1 cellular context compared by ENCODE assay signal in genomic region chr2:132448331-132448730, GRCh38.
TF ChIP-seq lines count a peak whose summit lies in the region.

No MANE protein-coding gene starts in this region.

TF ChIP-seq in WTC11, 78 proteins besides CTCF, POLR2A, EP300 and RAD21 (continued from another document):
- TF ChIP-seq ZNF532 (CRISPR knock-in tag; IDR thresholded peaks at IDR 0.05; ENCODE audit: borderline replicate concordance) (no peak), SMAD3 (CRISPR knock-in tag; IDR thresholded peaks at IDR 0.05; ENCODE audit: borderline replicate concordance) (no peak), AFF4 (CRISPR knock-in tag; IDR thresholded peaks at IDR 0.05; ENCODE audit: borderline replicate concordance) (no peak), SMAD4 (CRISPR knock-in tag; IDR thresholded peaks at IDR 0.05) (no peak), NFYB (CRISPR knock-in tag; conservative IDR thresholded peaks at IDR 0.05; ENCODE audit: low read depth) (no peak), NR2C2 (CRISPR knock-in tag; IDR thresholded peaks at IDR 0.05) (no peak), ZSCAN18 (CRISPR knock-in tag; IDR thresholded peaks at IDR 0.05) (no peak), NR3C1 (CRISPR knock-in tag; conservative IDR thresholded peaks at IDR 0.05; ENCODE audit: low read depth) (no peak), TEAD1 (CRISPR knock-in tag; IDR thresholded peaks at IDR 0.05) (no peak), ESRRA (CRISPR knock-in tag; IDR thresholded peaks at IDR 0.05; ENCODE audit: borderline replicate concordance) (no peak), JUN (CRISPR knock-in tag; IDR thresholded peaks at IDR 0.05) (no peak), MYBL2 (CRISPR knock-in tag; IDR thresholded peaks at IDR 0.05) (no peak)
- TF ChIP-seq, protein P1, sequence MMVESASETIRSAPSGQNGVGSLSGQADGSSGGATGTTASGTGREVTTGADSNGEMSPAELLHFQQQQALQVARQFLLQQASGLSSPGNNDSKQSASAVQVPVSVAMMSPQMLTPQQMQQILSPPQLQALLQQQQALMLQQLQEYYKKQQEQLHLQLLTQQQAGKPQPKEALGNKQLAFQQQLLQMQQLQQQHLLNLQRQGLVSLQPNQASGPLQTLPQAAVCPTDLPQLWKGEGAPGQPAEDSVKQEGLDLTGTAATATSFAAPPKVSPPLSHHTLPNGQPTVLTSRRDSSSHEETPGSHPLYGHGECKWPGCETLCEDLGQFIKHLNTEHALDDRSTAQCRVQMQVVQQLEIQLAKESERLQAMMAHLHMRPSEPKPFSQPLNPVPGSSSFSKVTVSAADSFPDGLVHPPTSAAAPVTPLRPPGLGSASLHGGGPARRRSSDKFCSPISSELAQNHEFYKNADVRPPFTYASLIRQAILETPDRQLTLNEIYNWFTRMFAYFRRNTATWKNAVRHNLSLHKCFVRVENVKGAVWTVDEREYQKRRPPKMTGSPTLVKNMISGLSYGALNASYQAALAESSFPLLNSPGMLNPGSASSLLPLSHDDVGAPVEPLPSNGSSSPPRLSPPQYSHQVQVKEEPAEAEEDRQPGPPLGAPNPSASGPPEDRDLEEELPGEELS (CRISPR knock-in tag; IDR thresholded peaks at IDR 0.05): no peak
- TF ChIP-seq, protein P2, sequence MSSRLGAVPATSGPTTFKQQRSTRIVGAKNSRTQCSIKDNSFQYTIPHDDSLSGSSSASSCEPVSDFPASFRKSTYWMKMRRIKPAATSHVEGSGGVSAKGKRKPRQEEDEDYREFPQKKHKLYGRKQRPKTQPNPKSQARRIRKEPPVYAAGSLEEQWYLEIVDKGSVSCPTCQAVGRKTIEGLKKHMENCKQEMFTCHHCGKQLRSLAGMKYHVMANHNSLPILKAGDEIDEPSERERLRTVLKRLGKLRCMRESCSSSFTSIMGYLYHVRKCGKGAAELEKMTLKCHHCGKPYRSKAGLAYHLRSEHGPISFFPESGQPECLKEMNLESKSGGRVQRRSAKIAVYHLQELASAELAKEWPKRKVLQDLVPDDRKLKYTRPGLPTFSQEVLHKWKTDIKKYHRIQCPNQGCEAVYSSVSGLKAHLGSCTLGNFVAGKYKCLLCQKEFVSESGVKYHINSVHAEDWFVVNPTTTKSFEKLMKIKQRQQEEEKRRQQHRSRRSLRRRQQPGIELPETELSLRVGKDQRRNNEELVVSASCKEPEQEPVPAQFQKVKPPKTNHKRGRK (CRISPR knock-in tag; IDR thresholded peaks at IDR 0.05; ENCODE audit: borderline replicate concordance): no peak
